ENCODE assay signal across 8 cellular contexts in genomic region chr1:6699910-6700309, GRCh38. TPM values are rescaled to one million over a fixed set of nuclear protein-coding genes. Genes with fewer than 3 reads are reported as not detected.
DNase-seq lines count a peak whose midpoint lies in the region; ATAC-seq and TF ChIP-seq lines count a peak whose summit lies in the region.
"Not testable (repeated sequence)": the region's sequence is repeated elsewhere in the genome, so short reads cannot be mapped to it uniquely, and the experiment has no call there.

No MANE protein-coding gene starts in this region.

- H3K9me3 ChIP-seq in CD4-positive, alpha-beta memory T cell (ENCODE audit: control insufficient read depth in 1 of 2, low read length in 2 of 2); HUES64 (ENCODE audit: insufficient read depth, low read depth, low read length); SU-DHL-6 (ENCODE audit: insufficient read depth, low read length); iPS-15b (ENCODE audit: control insufficient read depth, insufficient read depth, low read length); smooth muscle cell (replicated peaks; ENCODE audit: low read depth): not testable (repeated sequence)

- not testable (repeated sequence) for H3K4me3 ChIP-seq in CD4-positive, alpha-beta memory T cell (ENCODE audit: low read length in 2 of 2); SU-DHL-6 (ENCODE audit: insufficient read depth, low read length, poor library complexity, severe bottlenecking)
- H3K4me3 ChIP-seq in HUES64 (ENCODE audit: low read length) (peak overlapping the region; percentile 99; the same call in 1 of the 2 replicates), iPS-15b (ENCODE audit: low read depth, low read length) (peak overlapping the region; percentile 99), smooth muscle cell (peak overlapping the region; percentile 94)

- peaks cover 61% of the 10 kb centered on the region for H3K79me2 ChIP-seq in SU-DHL-6 (ENCODE audit: insufficient read depth, low read length)
- H3K79me2 ChIP-seq in smooth muscle cell (ENCODE audit: low read depth), result peaks cover 64% of the 10 kb centered on the region

- intact Hi-C loops in CD4-positive, alpha-beta memory T cell (cut with micrococcal nuclease), result loop anchor here (2.0 to 5.0 kb wide), 2 partner anchors 145 to 1072 kb away; partner anchors contain the start of genes NOL9, TAS1R1 and VAMP3
- intact Hi-C loops in MCF 10A (cut with micrococcal nuclease), result not testable (repeated sequence)
- intact Hi-C loops in natural killer cell (cut with micrococcal nuclease), result loop anchor here (5.0 kb wide), 1 partner anchor 87 kb away; the partner anchor contains the start of gene CAMTA1

- CTCF ChIA-PET in CD4-positive, alpha-beta memory T cell (lab: Charles Lee; ENCODE audit: partially characterized antibody), result interaction anchor here (1.3 kb wide), 1 partner anchor 14 kb away, joined by 3 read pairs; no protein-coding TSS in a partner anchor
- CTCF ChIA-PET in MCF 10A (lab: Yijun Ruan, JAX), result interaction anchor here (0.6 to 1.2 kb wide), 3 partner anchors 9 to 1796 kb away, joined by 3 to 4 read pairs (median 3); no protein-coding TSS in a partner anchor

- not testable (repeated sequence) for H3K27me3 ChIP-seq in CD4-positive, alpha-beta memory T cell (ENCODE audit: insufficient read depth, low read length); HUES64 (ENCODE audit: insufficient read depth, low read length); SU-DHL-6 (ENCODE audit: low read length); iPS-15b (ENCODE audit: control insufficient read depth, insufficient read depth, low read length); smooth muscle cell (ENCODE audit: low read depth)

- H3F3A ChIP-seq in SU-DHL-6 (ENCODE audit: insufficient read depth); smooth muscle cell (ENCODE audit: low read depth): not testable (repeated sequence)

- not testable (repeated sequence) for TF ChIP-seq CTCF in SU-DHL-6 (IDR thresholded peaks at IDR 0.05; ENCODE audit: insufficient read depth, low read length, poor library complexity, severe bottlenecking); MCF 10A (IDR thresholded peaks at IDR 0.05; ENCODE audit: unreplicated experiment); natural killer cell (IDR thresholded peaks at IDR 0.05); smooth muscle cell (IDR thresholded peaks at IDR 0.05; ENCODE audit: borderline replicate concordance, insufficient read depth, poor library complexity, severe bottlenecking)

- not testable (repeated sequence) for H3K9ac ChIP-seq in HUES64 (ENCODE audit: low read depth, low read length); iPS-15b (ENCODE audit: low read depth, low read length); smooth muscle cell (ENCODE audit: low read depth)
- H3K9ac ChIP-seq in SU-DHL-6 (ENCODE audit: low read length), result 0 out of 2 replicates have a peak overlapping the region, but pooled peaks have one; percentile 82

- H3K27ac Mint-ChIP-seq in CD4-positive, alpha-beta memory T cell, result peak overlapping the region in 6 of 7 donors; percentile 22 to 85 (median 46)
- peak overlapping the region; percentile 53 for H3K27ac Mint-ChIP-seq in activated T-cell treated with anti-CD3 and anti-CD28 coated beads, Interleukin-2, amount 50 U/mL, for 72 hours
- not testable (repeated sequence) for H3K27ac Mint-ChIP-seq in MCF 10A (ENCODE audit: low read depth, unreplicated experiment); natural killer cell

- H3K36me3 ChIP-seq in CD4-positive, alpha-beta memory T cell (ENCODE audit: insufficient read depth, low read length); HUES64 (ENCODE audit: insufficient read depth, low read length); SU-DHL-6 (ENCODE audit: low read length); iPS-15b (ENCODE audit: control insufficient read depth, insufficient read depth, low read length); smooth muscle cell (ENCODE audit: low read depth): not testable (repeated sequence)

- not testable (repeated sequence) for H2AFZ ChIP-seq in SU-DHL-6 (ENCODE audit: low read depth, low read length, severe bottlenecking); smooth muscle cell (ENCODE audit: low read depth)

- not testable (repeated sequence) for BruUV-seq in MCF 10A (replicated peaks; lab: Mats Ljungman, UMichigan)

- not testable (repeated sequence) for H3K27me3 Mint-ChIP-seq in CD4-positive, alpha-beta memory T cell; activated T-cell treated with anti-CD3 and anti-CD28 coated beads, Interleukin-2, amount 50 U/mL, for 72 hours (ENCODE audit: low read depth); MCF 10A (ENCODE audit: insufficient read depth, unreplicated experiment); natural killer cell (ENCODE audit: low read depth in 2 of 2)

- not testable (repeated sequence) for H3K9me3 Mint-ChIP-seq in CD4-positive, alpha-beta memory T cell; activated T-cell treated with anti-CD3 and anti-CD28 coated beads, Interleukin-2, amount 50 U/mL, for 72 hours; MCF 10A (ENCODE audit: unreplicated experiment); natural killer cell

- not testable (repeated sequence) for DNase-seq in CD4-positive, alpha-beta memory T cell; activated T-cell treated with anti-CD3 and anti-CD28 coated beads, Interleukin-2, amount 50 U/mL, for 72 hours; MCF 10A (ENCODE audit: unreplicated experiment); natural killer cell; smooth muscle cell (lab: John Stamatoyannopoulos, UW; ENCODE audit: unreplicated experiment)

- not testable (repeated sequence) for H3K9me2 ChIP-seq in SU-DHL-6 (replicated peaks; ENCODE audit: insufficient read depth, low read length)

- not testable (repeated sequence) for H3K36me3 Mint-ChIP-seq in CD4-positive, alpha-beta memory T cell; activated T-cell treated with anti-CD3 and anti-CD28 coated beads, Interleukin-2, amount 50 U/mL, for 72 hours (ENCODE audit: insufficient read depth in 2 of 2); natural killer cell
- peaks cover 23% of the 10 kb centered on the region for H3K36me3 Mint-ChIP-seq in MCF 10A (ENCODE audit: insufficient read depth, unreplicated experiment)

- H3K27ac ChIP-seq in CD4-positive, alpha-beta memory T cell (ENCODE audit: low read depth, low read length); HUES64 (ENCODE audit: low read depth, low read length); SU-DHL-6 (ENCODE audit: low read depth, low read length); smooth muscle cell (ENCODE audit: low read depth): not testable (repeated sequence)

- WGBS in HUES64, result 93% methylated on average over 4 of the region's 4 CpGs
- 98% methylated on average over 4 of the region's 4 CpGs for WGBS in smooth muscle cell (ENCODE audit: low lambda C conversion rate)

- ATAC-seq in activated T-cell treated with anti-CD3 and anti-CD28 coated beads, Interleukin-2, amount 50 U/mL, for 72 hours (replicated peaks in 1 of 2); natural killer cell: not testable (repeated sequence)

- H3K4me3 Mint-ChIP-seq in CD4-positive, alpha-beta memory T cell, result peak overlapping the region; percentile 10 to 87 (median 82)
- H3K4me3 Mint-ChIP-seq in activated T-cell treated with anti-CD3 and anti-CD28 coated beads, Interleukin-2, amount 50 U/mL, for 72 hours, result peak overlapping the region; percentile 38 to 93
- peak overlapping the region; percentile 83 for H3K4me3 Mint-ChIP-seq in MCF 10A (ENCODE audit: unreplicated experiment)
- peak overlapping the region; percentile 41 for H3K4me3 Mint-ChIP-seq in natural killer cell

- POLR2A ChIA-PET in CD4-positive, alpha-beta memory T cell (lab: Charles Lee; ENCODE audit: partially characterized antibody), result not testable (repeated sequence)
- POLR2A ChIA-PET in MCF 10A (lab: Yijun Ruan, JAX), result interaction anchor here (0.6 to 1.6 kb wide), 6 partner anchors 10 to 85 kb away, joined by 3 to 5 read pairs (median 3); partner anchors contain the start of gene CAMTA1

- peaks cover 17 to 31% (median 27%) of the 10 kb centered on the region in 4 donors for H3K4me1 Mint-ChIP-seq in CD4-positive, alpha-beta memory T cell
- peaks cover 33% of the 10 kb centered on the region for H3K4me1 Mint-ChIP-seq in activated T-cell treated with anti-CD3 and anti-CD28 coated beads, Interleukin-2, amount 50 U/mL, for 72 hours (ENCODE audit: low read depth)
- not testable (repeated sequence) for H3K4me1 Mint-ChIP-seq in MCF 10A (ENCODE audit: insufficient read depth, unreplicated experiment)
- H3K4me1 Mint-ChIP-seq in natural killer cell, result peaks cover 22 to 26% of the 10 kb centered on the region in 2 donors

- peaks cover 22% of the 10 kb centered on the region for H3K4me1 ChIP-seq in CD4-positive, alpha-beta memory T cell (ENCODE audit: insufficient read depth, low read length)
- H3K4me1 ChIP-seq in HUES64 (ENCODE audit: insufficient read depth, low read length); smooth muscle cell (ENCODE audit: low read depth): not testable (repeated sequence)
- peaks cover 14% of the 10 kb centered on the region for H3K4me1 ChIP-seq in iPS-15b (ENCODE audit: control insufficient read depth, insufficient read depth, low read length)

- H4K20me1 ChIP-seq in SU-DHL-6 (ENCODE audit: low read depth, low read length), result not testable (repeated sequence)
- peaks cover 12% of the 10 kb centered on the region for H4K20me1 ChIP-seq in smooth muscle cell (ENCODE audit: low read depth)

- H3K4me2 ChIP-seq in SU-DHL-6 (ENCODE audit: low read depth, low read length, poor library complexity, severe bottlenecking), result peak overlapping the region; percentile 90
- peak overlapping the region; percentile 98 for H3K4me2 ChIP-seq in smooth muscle cell

RNA-seq across cellular contexts. Expression of gene DNAJC11, which starts 1.7 kb away (rescaled TPM):
- total RNA-seq in CD4-positive, alpha-beta memory T cell, result 10 to 100 TPM; 40.5 to 41.6 TPM
- polyA plus RNA-seq in CD4-positive, alpha-beta memory T cell, result 10 to 100 TPM; 10.5 to 22.9 TPM
- polyA plus RNA-seq in HUES64 (2013, experiment 1 of 2), result 54.3 TPM
- polyA plus RNA-seq in HUES64 (2013, experiment 2 of 2), result 44.2 TPM
- 10 to 100 TPM; 39.7 to 56.0 TPM for total RNA-seq in activated T-cell treated with anti-CD3 and anti-CD28 coated beads, Interleukin-2, amount 50 U/mL, for 72 hours
- total RNA-seq in MCF 10A (2022) (70.4 and 76.1 TPM in 2 replicates), natural killer cell (10 to 100 TPM; 28.7 to 40.1 (median 36.2) TPM), smooth muscle cell (25.5 and 34.2 TPM in 2 replicates)
- polyA plus RNA-seq in smooth muscle cell, result 35.7 and 41.8 TPM in 2 replicates
